In genomic region chr5:176611435-176611834, GRCh38 we compare ENCODE assay signal across 8 cellular contexts. TPM values are rescaled to one million over a fixed set of nuclear protein-coding genes. Genes with fewer than 3 reads are reported as not detected.
A peak's percentile ranks its signal among the peaks of the same experiment; 100 is the strongest.
DNase-seq lines count a peak whose midpoint lies in the region; ATAC-seq and TF ChIP-seq lines count a peak whose summit lies in the region.

No MANE protein-coding gene starts in this region.

- peaks cover 0 to 89% of the 10 kb centered on the region in 2 donors for H3K27me3 ChIP-seq in tibial artery

- no peaks in the 10 kb centered on the region for H3K36me3 ChIP-seq in tibial artery

- no peaks in the 10 kb centered on the region for H3K9me3 ChIP-seq in tibial artery

- TF ChIP-seq CTCF in lower leg skin (IDR thresholded peaks at IDR 0.05) (no peak), tibial artery (IDR thresholded peaks at IDR 0.05) (no peak)

- peaks cover 0 to 14% (median 11%) of the 10 kb centered on the region in 4 donors for H3K4me1 ChIP-seq in tibial artery

- TF ChIP-seq POLR2A in lower leg skin (IDR thresholded peaks at IDR 0.05) = no peak

- no peak overlapping the region for H3K27ac ChIP-seq in tibial artery

- no peak for ATAC-seq in activated CD4-positive, CD25-positive, alpha-beta regulatory T cell treated with anti-CD3 and anti-CD28 coated beads, Interleukin-2, amount 50 U/mL, for 24 hours

- intact Hi-C loops in lower leg skin (cut with DNase I; ENCODE audit: low total_unique reads) = no loop called here
- intact Hi-C loops in tibial artery (cut with DNase I; ENCODE audit: low total_unique reads) = no loop called here

- no peak overlapping the region for H3K4me3 ChIP-seq in lower leg skin (ENCODE audit: low read depth, poor library complexity, severe bottlenecking)
- no peak overlapping the region for H3K4me3 ChIP-seq in tibial artery

- DNase-seq in activated CD4-positive, CD25-positive, alpha-beta regulatory T cell treated with anti-CD3 and anti-CD28 coated beads, Interleukin-2, amount 50 U/mL, for 72 hours = peak; percentile 65
- DNase-seq in T follicular helper cell (ENCODE audit: low read depth) (peak; percentile 28), lower leg skin (ENCODE audit: low spot score in 2 of 2) (peak; percentile 61 to 90), tibial artery (peak; percentile 43 to 76), NCI-H748 treated with DMSO at 0.1 percent for 48 hours (lab: John Stamatoyannopoulos, UW) (no peak), inferior parietal cortex (ENCODE audit: extremely low spot score) (no peak)
- peak; percentile 43 for DNase-seq in central memory CD4-positive, alpha-beta T cell

- 10 to 11% methylated on average over 10 of the region's 10 CpGs for WGBS in lower leg skin, 2 donors

RNA-seq across cellular contexts. Expression of gene GPRIN1, which starts 1.5 kb away (rescaled TPM):
- total RNA-seq in lower leg skin = 1 to 10 TPM in 3 of 4 donors, under 1 TPM in 1; 0.72 to 1.7 (median 1.5) TPM

RNA-seq across cellular contexts. Expression of gene SNCB, which starts 18.9 kb away (rescaled TPM):
- not detected for total RNA-seq in lower leg skin

RNA-seq across cellular contexts. Expression of gene EIF4E1B, which starts 19.0 kb away (rescaled TPM):
- total RNA-seq in lower leg skin = not detected

RNA-seq across cellular contexts. Expression of gene TSPAN17, which starts 35.8 kb away (rescaled TPM):
- total RNA-seq in lower leg skin = 10 to 100 TPM; 12.1 to 24.1 (median 15.6) TPM

Comparison
In these comparisons a context has a peak if more than half of its experiments do, and no peak if none do; other contexts are left out.
1. DNase-seq: peak in activated CD4-positive, CD25-positive, alpha-beta regulatory T cell treated with anti-CD3 and anti-CD28 coated beads, Interleukin-2, amount 50 U/mL, for 72 hours (single experiment), T follicular helper cell (single experiment), central memory CD4-positive, alpha-beta T cell (single experiment), lower leg skin (2 of 2) and tibial artery (2 of 2); none in NCI-H748 treated with DMSO at 0.1 percent for 48 hours (single experiment) and inferior parietal cortex (single experiment).